1 cellular context compared by ENCODE assay signal in genomic region chr14:76812422-76813383, GRCh38.
A peak's percentile ranks its signal among the peaks of the same experiment; 100 is the strongest.
TF ChIP-seq lines count a peak whose summit lies in the region.

Gene ANGEL1 (minus strand): TSS chr14:76812882. CDS start chr14:76812827, 55 bp downstream.

TF ChIP-seq in K562, 482 proteins besides CTCF, POLR2A, EP300 and RAD21 (continued from another document and continues in another):
- peak; percentile 36; the same call in 1 of the 2 replicates for TF ChIP-seq ESRRA (IDR thresholded peaks at IDR 0.05; ENCODE audit: borderline replicate concordance, low read depth)
- peak; percentile 46; the same call in 1 of the 2 replicates for TF ChIP-seq POLR2AphosphoS5 (IDR thresholded peaks at IDR 0.05; ENCODE audit: control insufficient read depth, insufficient read depth, low read depth, low read length)
- TF ChIP-seq MBD2 (IDR thresholded peaks at IDR 0.05; ENCODE audit: borderline replicate concordance, low read depth): peak; percentile 29; the same call in 1 of the 2 replicates
- TF ChIP-seq, protein P1, sequence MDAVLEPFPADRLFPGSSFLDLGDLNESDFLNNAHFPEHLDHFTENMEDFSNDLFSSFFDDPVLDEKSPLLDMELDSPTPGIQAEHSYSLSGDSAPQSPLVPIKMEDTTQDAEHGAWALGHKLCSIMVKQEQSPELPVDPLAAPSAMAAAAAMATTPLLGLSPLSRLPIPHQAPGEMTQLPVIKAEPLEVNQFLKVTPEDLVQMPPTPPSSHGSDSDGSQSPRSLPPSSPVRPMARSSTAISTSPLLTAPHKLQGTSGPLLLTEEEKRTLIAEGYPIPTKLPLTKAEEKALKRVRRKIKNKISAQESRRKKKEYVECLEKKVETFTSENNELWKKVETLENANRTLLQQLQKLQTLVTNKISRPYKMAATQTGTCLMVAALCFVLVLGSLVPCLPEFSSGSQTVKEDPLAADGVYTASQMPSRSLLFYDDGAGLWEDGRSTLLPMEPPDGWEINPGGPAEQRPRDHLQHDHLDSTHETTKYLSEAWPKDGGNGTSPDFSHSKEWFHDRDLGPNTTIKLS (IDR thresholded peaks at IDR 0.05; ENCODE audit: borderline replicate concordance, low read depth): peak; percentile 30; the same call in 1 of the 2 replicates
- TF ChIP-seq ETS1 (conservative IDR thresholded peaks at IDR 0.05; ENCODE audit: control insufficient read depth, low read depth, low read length): peak; percentile 91
- peak; percentile 77 for TF ChIP-seq SUPT5H (IDR thresholded peaks at IDR 0.05)
- TF ChIP-seq PHF8 (IDR thresholded peaks at IDR 0.05; ENCODE audit: borderline replicate concordance, low read length): peak; percentile 80; the same call in 1 of the 2 replicates
- TF ChIP-seq POLR2B (IDR thresholded peaks at IDR 0.05; ENCODE audit: low read depth, partially characterized antibody): peak; percentile 40
- TF ChIP-seq ETV6 (IDR thresholded peaks at IDR 0.05; ENCODE audit: borderline replicate concordance in 1 of 2, low read depth in 2 of 2, low read length in 1 of 2): 0 out of 4 replicates have a peak, but pooled peaks of 1 of the 2 experiments have one; percentile 41
- TF ChIP-seq ETV6 (CRISPR knock-in tag; IDR thresholded peaks at IDR 0.05; ENCODE audit: borderline replicate concordance): no peak
- TF ChIP-seq PRPF4 (IDR thresholded peaks at IDR 0.05; ENCODE audit: insufficient read depth, low read depth, low read length, poor library complexity, severe bottlenecking): peak; percentile 88
- no peak for TF ChIP-seq COPS2 (conservative IDR thresholded peaks at IDR 0.05)
- TF ChIP-seq, protein P2, sequence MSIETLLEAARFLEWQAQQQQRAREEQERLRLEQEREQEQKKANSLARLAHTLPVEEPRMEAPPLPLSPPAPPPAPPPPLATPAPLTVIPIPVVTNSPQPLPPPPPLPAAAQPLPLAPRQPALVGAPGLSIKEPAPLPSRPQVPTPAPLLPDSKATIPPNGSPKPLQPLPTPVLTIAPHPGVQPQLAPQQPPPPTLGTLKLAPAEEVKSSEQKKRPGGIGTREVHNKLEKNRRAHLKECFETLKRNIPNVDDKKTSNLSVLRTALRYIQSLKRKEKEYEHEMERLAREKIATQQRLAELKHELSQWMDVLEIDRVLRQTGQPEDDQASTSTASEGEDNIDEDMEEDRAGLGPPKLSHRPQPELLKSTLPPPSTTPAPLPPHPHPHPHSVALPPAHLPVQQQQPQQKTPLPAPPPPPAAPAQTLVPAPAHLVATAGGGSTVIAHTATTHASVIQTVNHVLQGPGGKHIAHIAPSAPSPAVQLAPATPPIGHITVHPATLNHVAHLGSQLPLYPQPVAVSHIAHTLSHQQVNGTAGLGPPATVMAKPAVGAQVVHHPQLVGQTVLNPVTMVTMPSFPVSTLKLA (conservative IDR thresholded peaks at IDR 0.05): peak; percentile 98 to 99
- TF ChIP-seq KLF13 (tag; IDR thresholded peaks at IDR 0.05; ENCODE audit: borderline replicate concordance, low read depth): peak; percentile 74; the same call in 1 of the 2 replicates
- TF ChIP-seq HSF4 (CRISPR knock-in tag; IDR thresholded peaks at IDR 0.05; ENCODE audit: borderline replicate concordance): no peak
- peak; percentile 48; the same call in 1 of the 2 replicates for TF ChIP-seq JUND (IDR thresholded peaks at IDR 0.05; ENCODE audit: borderline replicate concordance, low read depth, low read length)
- no peak; the same call in 2 of the 3 replicates for TF ChIP-seq JUND (tag; IDR thresholded peaks at IDR 0.05; ENCODE audit: borderline replicate concordance, low read depth, low read length)
- peak in 1 of 2 experiments; percentile 85; a peak in 2 of 4 replicates for TF ChIP-seq CSDE1 (IDR thresholded peaks at IDR 0.05)
- peak in 2 of 3 experiments; percentile 78 to 82 for TF ChIP-seq YY1 (IDR thresholded peaks at IDR 0.05; ENCODE audit: borderline replicate concordance in 1 of 3, control insufficient read depth in 1 of 3, extremely low read depth in 1 of 3, insufficient read depth in 3 of 3, insufficient read length in 1 of 3, insufficient replicate concordance in 2 of 3, low read depth in 1 of 3, low read length in 2 of 3)
- TF ChIP-seq L3MBTL2 (IDR thresholded peaks at IDR 0.05): peak; percentile 90
- TF ChIP-seq TBP (optimal IDR thresholded peaks at IDR 0.05; ENCODE audit: low read depth, low read length): peak; percentile 66
- peak in 1 of 2 experiments; percentile 36; a peak in 1 of 4 replicates for TF ChIP-seq RCOR1 (IDR thresholded peaks at IDR 0.05; ENCODE audit: borderline replicate concordance in 1 of 2, low read depth in 2 of 2, low read length in 2 of 2)
- TF ChIP-seq NONO (IDR thresholded peaks at IDR 0.05; ENCODE audit: low read depth in 2 of 2, low read length in 1 of 2): peak; percentile 35 to 74; a peak in 3 of 4 replicates
- peak in 1 of 3 experiments; percentile 56; a peak in 1 of 6 replicates for TF ChIP-seq ZBTB11 (CRISPR knock-in tag; IDR thresholded peaks at IDR 0.05)
- 0 out of 2 replicates have a peak, but pooled peaks have one; percentile 38 for TF ChIP-seq CBX5 (IDR thresholded peaks at IDR 0.05; ENCODE audit: borderline replicate concordance, low read depth)
- peak; percentile 80 to 91; a peak in 3 of 4 replicates for TF ChIP-seq SIN3A (IDR thresholded peaks at IDR 0.05; ENCODE audit: borderline replicate concordance in 2 of 2, control insufficient read depth in 1 of 2, low read depth in 2 of 2, low read length in 2 of 2)
- peak; percentile 71 for TF ChIP-seq HCFC1 (IDR thresholded peaks at IDR 0.05; ENCODE audit: low read depth, low read length)
- TF ChIP-seq RFX1 (IDR thresholded peaks at IDR 0.05): peak; percentile 98
- TF ChIP-seq KDM5B (IDR thresholded peaks at IDR 0.05; ENCODE audit: insufficient replicate concordance, low read depth, low read length): peak; percentile 58
- TF ChIP-seq SMAD1 (IDR thresholded peaks at IDR 0.05; ENCODE audit: low read depth, low read length, partially characterized antibody): peak; percentile 39
- TF ChIP-seq ATF1 (CRISPR knock-in tag; IDR thresholded peaks at IDR 0.05): no peak
- peak; percentile 82 for TF ChIP-seq ATF1 (tag; IDR thresholded peaks at IDR 0.05)
- TF ChIP-seq CXXC5 (CRISPR knock-in tag; IDR thresholded peaks at IDR 0.05): peak; percentile 97
- TF ChIP-seq ZNF445 (CRISPR knock-in tag; IDR thresholded peaks at IDR 0.05; ENCODE audit: low read depth): no peak
- TF ChIP-seq, protein P3, sequence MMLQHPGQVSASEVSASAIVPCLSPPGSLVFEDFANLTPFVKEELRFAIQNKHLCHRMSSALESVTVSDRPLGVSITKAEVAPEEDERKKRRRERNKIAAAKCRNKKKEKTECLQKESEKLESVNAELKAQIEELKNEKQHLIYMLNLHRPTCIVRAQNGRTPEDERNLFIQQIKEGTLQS (IDR thresholded peaks at IDR 0.05): no peak
- TF ChIP-seq, protein P3 (CRISPR knock-in tag; conservative IDR thresholded peaks at IDR 0.05): peak; percentile 38; the same call in 1 of the 2 replicates
- TF ChIP-seq TAF1 (IDR thresholded peaks at IDR 0.05; ENCODE audit: control insufficient read depth, extremely low read depth, insufficient read depth, low read length, severe bottlenecking): peak; percentile 46
- peak; percentile 97 for TF ChIP-seq ZKSCAN1 (IDR thresholded peaks at IDR 0.05; ENCODE audit: low read depth, low read length)
- no peak for TF ChIP-seq ILF3 (IDR thresholded peaks at IDR 0.05; ENCODE audit: borderline replicate concordance)
- TF ChIP-seq, protein P4, sequence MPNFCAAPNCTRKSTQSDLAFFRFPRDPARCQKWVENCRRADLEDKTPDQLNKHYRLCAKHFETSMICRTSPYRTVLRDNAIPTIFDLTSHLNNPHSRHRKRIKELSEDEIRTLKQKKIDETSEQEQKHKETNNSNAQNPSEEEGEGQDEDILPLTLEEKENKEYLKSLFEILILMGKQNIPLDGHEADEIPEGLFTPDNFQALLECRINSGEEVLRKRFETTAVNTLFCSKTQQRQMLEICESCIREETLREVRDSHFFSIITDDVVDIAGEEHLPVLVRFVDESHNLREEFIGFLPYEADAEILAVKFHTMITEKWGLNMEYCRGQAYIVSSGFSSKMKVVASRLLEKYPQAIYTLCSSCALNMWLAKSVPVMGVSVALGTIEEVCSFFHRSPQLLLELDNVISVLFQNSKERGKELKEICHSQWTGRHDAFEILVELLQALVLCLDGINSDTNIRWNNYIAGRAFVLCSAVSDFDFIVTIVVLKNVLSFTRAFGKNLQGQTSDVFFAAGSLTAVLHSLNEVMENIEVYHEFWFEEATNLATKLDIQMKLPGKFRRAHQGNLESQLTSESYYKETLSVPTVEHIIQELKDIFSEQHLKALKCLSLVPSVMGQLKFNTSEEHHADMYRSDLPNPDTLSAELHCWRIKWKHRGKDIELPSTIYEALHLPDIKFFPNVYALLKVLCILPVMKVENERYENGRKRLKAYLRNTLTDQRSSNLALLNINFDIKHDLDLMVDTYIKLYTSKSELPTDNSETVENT (CRISPR knock-in tag; IDR thresholded peaks at IDR 0.05): peak; percentile 51; the same call in 1 of the 2 replicates
- TF ChIP-seq EP400 (IDR thresholded peaks at IDR 0.05): peak; percentile 80
- TF ChIP-seq ZFX (CRISPR knock-in tag; IDR thresholded peaks at IDR 0.05): peak; percentile 85
- TF ChIP-seq ATF7 (IDR thresholded peaks at IDR 0.05): peak; percentile 67
- TF ChIP-seq, protein P5, sequence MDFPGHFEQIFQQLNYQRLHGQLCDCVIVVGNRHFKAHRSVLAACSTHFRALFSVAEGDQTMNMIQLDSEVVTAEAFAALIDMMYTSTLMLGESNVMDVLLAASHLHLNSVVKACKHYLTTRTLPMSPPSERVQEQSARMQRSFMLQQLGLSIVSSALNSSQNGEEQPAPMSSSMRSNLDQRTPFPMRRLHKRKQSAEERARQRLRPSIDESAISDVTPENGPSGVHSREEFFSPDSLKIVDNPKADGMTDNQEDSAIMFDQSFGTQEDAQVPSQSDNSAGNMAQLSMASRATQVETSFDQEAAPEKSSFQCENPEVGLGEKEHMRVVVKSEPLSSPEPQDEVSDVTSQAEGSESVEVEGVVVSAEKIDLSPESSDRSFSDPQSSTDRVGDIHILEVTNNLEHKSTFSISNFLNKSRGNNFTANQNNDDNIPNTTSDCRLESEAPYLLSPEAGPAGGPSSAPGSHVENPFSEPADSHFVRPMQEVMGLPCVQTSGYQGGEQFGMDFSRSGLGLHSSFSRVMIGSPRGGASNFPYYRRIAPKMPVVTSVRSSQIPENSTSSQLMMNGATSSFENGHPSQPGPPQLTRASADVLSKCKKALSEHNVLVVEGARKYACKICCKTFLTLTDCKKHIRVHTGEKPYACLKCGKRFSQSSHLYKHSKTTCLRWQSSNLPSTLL (IDR thresholded peaks at IDR 0.05): no peak
- TF ChIP-seq ZNF436 (CRISPR knock-in tag; IDR thresholded peaks at IDR 0.05): no peak
- TF ChIP-seq ZNF699 (CRISPR knock-in tag; IDR thresholded peaks at IDR 0.05; ENCODE audit: insufficient replicate concordance): no peak
- TF ChIP-seq, protein P6, sequence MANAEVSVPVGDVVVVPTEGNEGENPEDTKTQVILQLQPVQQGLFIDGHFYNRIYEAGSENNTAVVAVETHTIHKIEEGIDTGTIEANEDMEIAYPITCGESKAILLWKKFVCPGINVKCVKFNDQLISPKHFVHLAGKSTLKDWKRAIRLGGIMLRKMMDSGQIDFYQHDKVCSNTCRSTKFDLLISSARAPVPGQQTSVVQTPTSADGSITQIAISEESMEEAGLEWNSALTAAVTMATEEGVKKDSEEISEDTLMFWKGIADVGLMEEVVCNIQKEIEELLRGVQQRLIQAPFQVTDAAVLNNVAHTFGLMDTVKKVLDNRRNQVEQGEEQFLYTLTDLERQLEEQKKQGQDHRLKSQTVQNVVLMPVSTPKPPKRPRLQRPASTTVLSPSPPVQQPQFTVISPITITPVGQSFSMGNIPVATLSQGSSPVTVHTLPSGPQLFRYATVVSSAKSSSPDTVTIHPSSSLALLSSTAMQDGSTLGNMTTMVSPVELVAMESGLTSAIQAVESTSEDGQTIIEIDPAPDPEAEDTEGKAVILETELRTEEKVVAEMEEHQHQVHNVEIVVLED (CRISPR knock-in tag; IDR thresholded peaks at IDR 0.05): peak; percentile 88
- TF ChIP-seq ZEB2 (IDR thresholded peaks at IDR 0.05): no peak
